Comparison of ENCODE assay signal across 1 cellular context in the genomic region with DNA sequence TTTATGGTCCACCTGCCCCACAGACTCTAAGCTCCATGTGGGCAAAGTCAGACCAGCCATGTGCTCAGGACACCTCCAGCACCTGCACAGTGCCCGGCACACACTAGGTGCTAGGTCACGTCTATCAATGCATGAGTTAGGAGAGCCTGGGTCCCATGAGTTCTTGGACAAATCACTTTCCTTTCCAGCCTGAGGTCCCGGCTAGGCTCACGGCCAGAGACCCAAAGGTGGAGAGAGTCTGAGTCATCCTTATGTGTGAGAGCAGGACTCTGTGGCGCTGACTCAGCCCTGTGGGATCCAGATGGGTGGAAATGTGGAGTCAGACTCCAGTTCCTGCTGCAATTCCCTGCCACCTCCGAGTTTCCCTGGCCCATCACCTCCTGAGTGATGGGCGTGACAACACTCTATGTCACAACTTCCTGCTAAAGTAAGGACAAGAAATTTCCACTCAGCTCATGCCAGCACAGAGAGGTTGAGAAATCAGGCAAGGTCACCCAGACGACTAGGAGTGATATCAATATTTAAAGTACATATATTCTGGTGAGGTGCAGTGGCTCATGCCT.
TF ChIP-seq lines count a peak whose summit lies in the region.

No MANE protein-coding gene starts in this region.

TF ChIP-seq in HepG2, 621 proteins besides CTCF, POLR2A, EP300 and RAD21 (continued from another document and continues in another):
- TF ChIP-seq, protein P1, sequence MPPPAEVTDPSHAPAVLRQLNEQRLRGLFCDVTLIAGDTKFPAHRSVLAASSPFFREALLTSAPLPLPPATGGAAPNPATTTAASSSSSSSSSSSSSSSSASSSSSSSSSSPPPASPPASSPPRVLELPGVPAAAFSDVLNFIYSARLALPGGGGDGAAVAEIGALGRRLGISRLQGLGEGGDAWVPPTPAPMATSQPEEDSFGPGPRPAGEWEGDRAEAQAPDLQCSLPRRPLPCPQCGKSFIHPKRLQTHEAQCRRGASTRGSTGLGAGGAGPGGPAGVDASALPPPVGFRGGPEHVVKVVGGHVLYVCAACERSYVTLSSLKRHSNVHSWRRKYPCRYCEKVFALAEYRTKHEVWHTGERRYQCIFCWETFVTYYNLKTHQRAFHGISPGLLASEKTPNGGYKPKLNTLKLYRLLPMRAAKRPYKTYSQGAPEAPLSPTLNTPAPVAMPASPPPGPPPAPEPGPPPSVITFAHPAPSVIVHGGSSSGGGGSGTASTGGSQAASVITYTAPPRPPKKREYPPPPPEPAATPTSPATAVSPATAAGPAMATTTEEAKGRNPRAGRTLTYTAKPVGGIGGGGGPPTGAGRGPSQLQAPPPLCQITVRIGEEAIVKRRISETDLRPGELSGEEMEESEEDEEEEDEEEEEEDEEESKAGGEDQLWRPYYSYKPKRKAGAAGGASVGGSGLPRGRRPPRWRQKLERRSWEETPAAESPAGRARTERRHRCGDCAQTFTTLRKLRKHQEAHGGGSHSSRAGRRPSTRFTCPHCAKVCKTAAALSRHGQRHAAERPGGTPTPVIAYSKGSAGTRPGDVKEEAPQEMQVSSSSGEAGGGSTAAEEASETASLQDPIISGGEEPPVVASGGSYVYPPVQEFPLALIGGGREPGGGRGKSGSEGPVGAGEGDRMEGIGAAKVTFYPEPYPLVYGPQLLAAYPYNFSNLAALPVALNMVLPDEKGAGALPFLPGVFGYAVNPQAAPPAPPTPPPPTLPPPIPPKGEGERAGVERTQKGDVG (CRISPR knock-in tag; IDR thresholded peaks at IDR 0.05; ENCODE audit: borderline replicate concordance) = no peak
- TF ChIP-seq, protein P2, sequence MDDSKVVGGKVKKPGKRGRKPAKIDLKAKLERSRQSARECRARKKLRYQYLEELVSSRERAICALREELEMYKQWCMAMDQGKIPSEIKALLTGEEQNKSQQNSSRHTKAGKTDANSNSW (CRISPR knock-in tag; IDR thresholded peaks at IDR 0.05; ENCODE audit: borderline replicate concordance) = 0 out of 2 replicates have a peak, but pooled peaks have one; percentile 7
- TF ChIP-seq ZNF136 (CRISPR knock-in tag; IDR thresholded peaks at IDR 0.05; ENCODE audit: low read depth) (no peak), GATA4 (IDR thresholded peaks at IDR 0.05; ENCODE audit: borderline replicate concordance, low read depth) (no peak), SMAD3 (CRISPR knock-in tag; IDR thresholded peaks at IDR 0.05) (no peak), TBP (CRISPR knock-in tag; IDR thresholded peaks at IDR 0.05) (no peak), ZNF75D (CRISPR knock-in tag; IDR thresholded peaks at IDR 0.05; ENCODE audit: borderline replicate concordance) (no peak), SIN3A (IDR thresholded peaks at IDR 0.05; ENCODE audit: borderline replicate concordance, low read depth, low read length) (no peak), ZNF263 (CRISPR knock-in tag; IDR thresholded peaks at IDR 0.05) (0 out of 2 replicates have a peak, but pooled peaks have one; percentile 42), FOXK1 (CRISPR knock-in tag; IDR thresholded peaks at IDR 0.05; ENCODE audit: borderline replicate concordance, low read depth) (no peak), ZNF501 (CRISPR knock-in tag; IDR thresholded peaks at IDR 0.05) (no peak), ZNF30 (CRISPR knock-in tag; IDR thresholded peaks at IDR 0.05) (no peak), ZNF775 (CRISPR knock-in tag; IDR thresholded peaks at IDR 0.05; ENCODE audit: borderline replicate concordance) (no peak), KDM5A (IDR thresholded peaks at IDR 0.05; ENCODE audit: borderline replicate concordance, low read length) (no peak), ZSCAN22 (CRISPR knock-in tag; IDR thresholded peaks at IDR 0.05) (no peak), ZNF766 (CRISPR knock-in tag; IDR thresholded peaks at IDR 0.05; ENCODE audit: borderline replicate concordance) (no peak), ESRRA (CRISPR knock-in tag; IDR thresholded peaks at IDR 0.05; ENCODE audit: low read depth) (no peak), ZNF441 (CRISPR knock-in tag; IDR thresholded peaks at IDR 0.05; ENCODE audit: borderline replicate concordance) (no peak), LCORL (IDR thresholded peaks at IDR 0.05) (no peak), LCORL (CRISPR knock-in tag; IDR thresholded peaks at IDR 0.05) (no peak), CHD4 (IDR thresholded peaks at IDR 0.05; ENCODE audit: borderline replicate concordance, low read length) (no peak), FOXO1 (CRISPR knock-in tag; IDR thresholded peaks at IDR 0.05) (no peak), FOXA1 (IDR thresholded peaks at IDR 0.05) (no peak), FOXA1 (CRISPR knock-in tag; IDR thresholded peaks at IDR 0.05) (0 out of 2 replicates have a peak, but pooled peaks have one; percentile 30), PTBP1 (IDR thresholded peaks at IDR 0.05; ENCODE audit: low read depth, low read length, poor library complexity, severe bottlenecking) (no peak), ZFP36L2 (CRISPR knock-in tag; IDR thresholded peaks at IDR 0.05) (no peak)
- TF ChIP-seq, protein P3, sequence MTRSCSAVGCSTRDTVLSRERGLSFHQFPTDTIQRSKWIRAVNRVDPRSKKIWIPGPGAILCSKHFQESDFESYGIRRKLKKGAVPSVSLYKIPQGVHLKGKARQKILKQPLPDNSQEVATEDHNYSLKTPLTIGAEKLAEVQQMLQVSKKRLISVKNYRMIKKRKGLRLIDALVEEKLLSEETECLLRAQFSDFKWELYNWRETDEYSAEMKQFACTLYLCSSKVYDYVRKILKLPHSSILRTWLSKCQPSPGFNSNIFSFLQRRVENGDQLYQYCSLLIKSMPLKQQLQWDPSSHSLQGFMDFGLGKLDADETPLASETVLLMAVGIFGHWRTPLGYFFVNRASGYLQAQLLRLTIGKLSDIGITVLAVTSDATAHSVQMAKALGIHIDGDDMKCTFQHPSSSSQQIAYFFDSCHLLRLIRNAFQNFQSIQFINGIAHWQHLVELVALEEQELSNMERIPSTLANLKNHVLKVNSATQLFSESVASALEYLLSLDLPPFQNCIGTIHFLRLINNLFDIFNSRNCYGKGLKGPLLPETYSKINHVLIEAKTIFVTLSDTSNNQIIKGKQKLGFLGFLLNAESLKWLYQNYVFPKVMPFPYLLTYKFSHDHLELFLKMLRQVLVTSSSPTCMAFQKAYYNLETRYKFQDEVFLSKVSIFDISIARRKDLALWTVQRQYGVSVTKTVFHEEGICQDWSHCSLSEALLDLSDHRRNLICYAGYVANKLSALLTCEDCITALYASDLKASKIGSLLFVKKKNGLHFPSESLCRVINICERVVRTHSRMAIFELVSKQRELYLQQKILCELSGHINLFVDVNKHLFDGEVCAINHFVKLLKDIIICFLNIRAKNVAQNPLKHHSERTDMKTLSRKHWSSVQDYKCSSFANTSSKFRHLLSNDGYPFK (CRISPR knock-in tag; IDR thresholded peaks at IDR 0.05; ENCODE audit: borderline replicate concordance) = no peak
- TF ChIP-seq, protein P4, sequence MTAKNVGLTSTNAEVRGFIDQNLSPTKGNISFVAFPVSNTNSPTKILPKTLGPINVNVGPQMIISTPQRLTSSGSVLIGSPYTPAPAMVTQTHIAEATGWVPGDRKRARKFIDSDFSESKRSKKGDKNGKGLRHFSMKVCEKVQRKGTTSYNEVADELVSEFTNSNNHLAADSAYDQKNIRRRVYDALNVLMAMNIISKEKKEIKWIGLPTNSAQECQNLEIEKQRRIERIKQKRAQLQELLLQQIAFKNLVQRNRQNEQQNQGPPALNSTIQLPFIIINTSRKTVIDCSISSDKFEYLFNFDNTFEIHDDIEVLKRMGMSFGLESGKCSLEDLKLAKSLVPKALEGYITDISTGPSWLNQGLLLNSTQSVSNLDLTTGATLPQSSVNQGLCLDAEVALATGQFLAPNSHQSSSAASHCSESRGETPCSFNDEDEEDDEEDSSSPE (CRISPR knock-in tag; IDR thresholded peaks at IDR 0.05) = no peak
- TF ChIP-seq, protein P5, sequence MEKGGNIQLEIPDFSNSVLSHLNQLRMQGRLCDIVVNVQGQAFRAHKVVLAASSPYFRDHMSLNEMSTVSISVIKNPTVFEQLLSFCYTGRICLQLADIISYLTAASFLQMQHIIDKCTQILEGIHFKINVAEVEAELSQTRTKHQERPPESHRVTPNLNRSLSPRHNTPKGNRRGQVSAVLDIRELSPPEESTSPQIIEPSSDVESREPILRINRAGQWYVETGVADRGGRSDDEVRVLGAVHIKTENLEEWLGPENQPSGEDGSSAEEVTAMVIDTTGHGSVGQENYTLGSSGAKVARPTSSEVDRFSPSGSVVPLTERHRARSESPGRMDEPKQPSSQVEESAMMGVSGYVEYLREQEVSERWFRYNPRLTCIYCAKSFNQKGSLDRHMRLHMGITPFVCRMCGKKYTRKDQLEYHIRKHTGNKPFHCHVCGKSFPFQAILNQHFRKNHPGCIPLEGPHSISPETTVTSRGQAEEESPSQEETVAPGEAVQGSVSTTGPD (CRISPR knock-in tag; IDR thresholded peaks at IDR 0.05) = no peak
- TF ChIP-seq, protein P6, sequence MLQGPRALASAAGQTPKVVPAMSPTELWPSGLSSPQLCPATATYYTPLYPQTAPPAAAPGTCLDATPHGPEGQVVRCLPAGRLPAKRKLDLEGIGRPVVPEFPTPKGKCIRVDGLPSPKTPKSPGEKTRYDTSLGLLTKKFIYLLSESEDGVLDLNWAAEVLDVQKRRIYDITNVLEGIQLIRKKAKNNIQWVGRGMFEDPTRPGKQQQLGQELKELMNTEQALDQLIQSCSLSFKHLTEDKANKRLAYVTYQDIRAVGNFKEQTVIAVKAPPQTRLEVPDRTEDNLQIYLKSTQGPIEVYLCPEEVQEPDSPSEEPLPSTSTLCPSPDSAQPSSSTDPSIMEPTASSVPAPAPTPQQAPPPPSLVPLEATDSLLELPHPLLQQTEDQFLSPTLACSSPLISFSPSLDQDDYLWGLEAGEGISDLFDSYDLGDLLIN (CRISPR knock-in tag; IDR thresholded peaks at IDR 0.05; ENCODE audit: borderline replicate concordance) = no peak
- TF ChIP-seq, protein P7, sequence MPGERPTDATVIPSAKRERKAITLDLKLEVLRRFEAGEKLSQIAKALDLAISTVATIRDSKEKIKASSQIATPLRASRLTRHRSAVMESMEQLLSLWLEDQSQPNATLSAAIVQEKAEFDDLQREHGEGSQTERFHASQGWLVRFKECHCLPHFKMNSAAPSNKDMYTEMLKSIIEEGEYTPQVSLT (CRISPR knock-in tag; IDR thresholded peaks at IDR 0.05; ENCODE audit: borderline replicate concordance, low read depth) = no peak
- TF ChIP-seq, protein P8, sequence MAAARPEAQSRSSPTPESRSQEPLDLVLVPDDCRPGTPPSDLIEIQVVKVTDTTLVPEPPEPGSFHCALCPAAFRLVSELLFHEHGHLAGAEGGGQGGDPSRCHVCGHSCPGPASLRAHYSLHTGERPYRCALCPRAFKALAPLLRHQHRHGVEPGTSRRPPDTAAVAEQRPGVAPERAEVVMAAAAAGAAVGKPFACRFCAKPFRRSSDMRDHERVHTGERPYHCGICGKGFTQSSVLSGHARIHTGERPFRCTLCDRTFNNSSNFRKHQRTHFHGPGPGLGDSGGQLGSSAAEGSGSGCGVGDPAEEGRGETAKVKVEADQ (CRISPR knock-in tag; IDR thresholded peaks at IDR 0.05; ENCODE audit: borderline replicate concordance) = no peak
- TF ChIP-seq, protein P9, sequence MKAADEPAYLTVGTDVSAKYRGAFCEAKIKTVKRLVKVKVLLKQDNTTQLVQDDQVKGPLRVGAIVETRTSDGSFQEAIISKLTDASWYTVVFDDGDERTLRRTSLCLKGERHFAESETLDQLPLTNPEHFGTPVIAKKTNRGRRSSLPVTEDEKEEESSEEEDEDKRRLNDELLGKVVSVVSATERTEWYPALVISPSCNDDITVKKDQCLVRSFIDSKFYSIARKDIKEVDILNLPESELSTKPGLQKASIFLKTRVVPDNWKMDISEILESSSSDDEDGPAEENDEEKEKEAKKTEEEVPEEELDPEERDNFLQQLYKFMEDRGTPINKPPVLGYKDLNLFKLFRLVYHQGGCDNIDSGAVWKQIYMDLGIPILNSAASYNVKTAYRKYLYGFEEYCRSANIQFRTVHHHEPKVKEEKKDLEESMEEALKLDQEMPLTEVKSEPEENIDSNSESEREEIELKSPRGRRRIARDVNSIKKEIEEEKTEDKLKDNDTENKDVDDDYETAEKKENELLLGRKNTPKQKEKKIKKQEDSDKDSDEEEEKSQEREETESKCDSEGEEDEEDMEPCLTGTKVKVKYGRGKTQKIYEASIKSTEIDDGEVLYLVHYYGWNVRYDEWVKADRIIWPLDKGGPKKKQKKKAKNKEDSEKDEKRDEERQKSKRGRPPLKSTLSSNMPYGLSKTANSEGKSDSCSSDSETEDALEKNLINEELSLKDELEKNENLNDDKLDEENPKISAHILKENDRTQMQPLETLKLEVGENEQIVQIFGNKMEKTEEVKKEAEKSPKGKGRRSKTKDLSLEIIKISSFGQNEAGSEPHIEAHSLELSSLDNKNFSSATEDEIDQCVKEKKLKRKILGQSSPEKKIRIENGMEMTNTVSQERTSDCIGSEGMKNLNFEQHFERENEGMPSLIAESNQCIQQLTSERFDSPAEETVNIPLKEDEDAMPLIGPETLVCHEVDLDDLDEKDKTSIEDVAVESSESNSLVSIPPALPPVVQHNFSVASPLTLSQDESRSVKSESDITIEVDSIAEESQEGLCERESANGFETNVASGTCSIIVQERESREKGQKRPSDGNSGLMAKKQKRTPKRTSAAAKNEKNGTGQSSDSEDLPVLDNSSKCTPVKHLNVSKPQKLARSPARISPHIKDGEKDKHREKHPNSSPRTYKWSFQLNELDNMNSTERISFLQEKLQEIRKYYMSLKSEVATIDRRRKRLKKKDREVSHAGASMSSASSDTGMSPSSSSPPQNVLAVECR (CRISPR knock-in tag; IDR thresholded peaks at IDR 0.05; ENCODE audit: borderline replicate concordance) = no peak; the same call in 1 of the 2 replicates
- TF ChIP-seq, protein P10, sequence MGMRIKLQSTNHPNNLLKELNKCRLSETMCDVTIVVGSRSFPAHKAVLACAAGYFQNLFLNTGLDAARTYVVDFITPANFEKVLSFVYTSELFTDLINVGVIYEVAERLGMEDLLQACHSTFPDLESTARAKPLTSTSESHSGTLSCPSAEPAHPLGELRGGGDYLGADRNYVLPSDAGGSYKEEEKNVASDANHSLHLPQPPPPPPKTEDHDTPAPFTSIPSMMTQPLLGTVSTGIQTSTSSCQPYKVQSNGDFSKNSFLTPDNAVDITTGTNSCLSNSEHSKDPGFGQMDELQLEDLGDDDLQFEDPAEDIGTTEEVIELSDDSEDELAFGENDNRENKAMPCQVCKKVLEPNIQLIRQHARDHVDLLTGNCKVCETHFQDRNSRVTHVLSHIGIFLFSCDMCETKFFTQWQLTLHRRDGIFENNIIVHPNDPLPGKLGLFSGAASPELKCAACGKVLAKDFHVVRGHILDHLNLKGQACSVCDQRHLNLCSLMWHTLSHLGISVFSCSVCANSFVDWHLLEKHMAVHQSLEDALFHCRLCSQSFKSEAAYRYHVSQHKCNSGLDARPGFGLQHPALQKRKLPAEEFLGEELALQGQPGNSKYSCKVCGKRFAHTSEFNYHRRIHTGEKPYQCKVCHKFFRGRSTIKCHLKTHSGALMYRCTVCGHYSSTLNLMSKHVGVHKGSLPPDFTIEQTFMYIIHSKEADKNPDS (CRISPR knock-in tag; IDR thresholded peaks at IDR 0.05) = no peak
- TF ChIP-seq, protein P11, sequence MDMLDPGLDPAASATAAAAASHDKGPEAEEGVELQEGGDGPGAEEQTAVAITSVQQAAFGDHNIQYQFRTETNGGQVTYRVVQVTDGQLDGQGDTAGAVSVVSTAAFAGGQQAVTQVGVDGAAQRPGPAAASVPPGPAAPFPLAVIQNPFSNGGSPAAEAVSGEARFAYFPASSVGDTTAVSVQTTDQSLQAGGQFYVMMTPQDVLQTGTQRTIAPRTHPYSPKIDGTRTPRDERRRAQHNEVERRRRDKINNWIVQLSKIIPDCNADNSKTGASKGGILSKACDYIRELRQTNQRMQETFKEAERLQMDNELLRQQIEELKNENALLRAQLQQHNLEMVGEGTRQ (IDR thresholded peaks at IDR 0.05; ENCODE audit: low read depth, low read length) = no peak
- TF ChIP-seq, protein P11 (CRISPR knock-in tag; IDR thresholded peaks at IDR 0.05; ENCODE audit: borderline replicate concordance) = no peak
